Comparison of ENCODE assay signal across 7 cellular contexts in genomic region chr3:50652709-50653108, GRCh38. TPM values are rescaled to one million over a fixed set of nuclear protein-coding genes. Genes with fewer than 3 reads are reported as not detected.
DNase-seq lines count a peak whose midpoint lies in the region; ATAC-seq and TF ChIP-seq lines count a peak whose summit lies in the region.

No MANE protein-coding gene starts in this region.

- DNase-seq in GM23338 (ENCODE audit: low spot score) (peak; percentile 77), SK-N-SH (peak; percentile 45), kidney tubule cell (ENCODE audit: low spot score) (peak; percentile 59), NCI-H510A treated with DMSO at 0.1 percent for 48 hours (lab: John Stamatoyannopoulos, UW) (no peak)
- DNase-seq in activated naive CD8-positive, alpha-beta T cell treated with anti-CD3 and anti-CD28 coated beads, Interleukin-2, amount 50 U/mL, for 24 hours = peak; percentile 62
- peak; percentile 67 for DNase-seq in stimulated activated naive CD8-positive, alpha-beta T cell treated with anti-CD3 and anti-CD28 coated beads, Interleukin-15, Interleukin-2, amounts not matched to agents 100 U/mL and 50 U/mL, for 24 hours

- POLR2A ChIA-PET in SK-N-SH (lab: Yijun Ruan, JAX) = interaction anchor here (1.4 kb wide), 1 partner anchor 36 kb away, joined by 3 read pairs; no protein-coding TSS in a partner anchor

- H3K27ac ChIP-seq in GM23338 (ENCODE audit: low read depth) (peak overlapping the region; percentile 63; the same call in 1 of the 2 replicates), SK-N-SH (ENCODE audit: low read depth in 2 of 2, low read length in 1 of 2) (no peak overlapping the region)

- H3K9ac ChIP-seq in SK-N-SH = no peak overlapping the region

- H3K9me3 Mint-ChIP-seq in GM23338 = no peaks in the 10 kb centered on the region
- no peaks in the 10 kb centered on the region for H3K9me3 Mint-ChIP-seq in activated naive CD8-positive, alpha-beta T cell treated with anti-CD3 and anti-CD28 coated beads, Interleukin-2, amount 50 U/mL, for 24 hours

- TF ChIP-seq RAD21 in SK-N-SH (IDR thresholded peaks at IDR 0.05; ENCODE audit: low read length) = peak; percentile 58

- peaks cover 13% of the 10 kb centered on the region for H3K4me1 ChIP-seq in GM23338 (ENCODE audit: insufficient read depth)
- H3K4me1 ChIP-seq in SK-N-SH (ENCODE audit: control insufficient read depth in 1 of 2, insufficient read depth in 2 of 2, low read depth in 1 of 2, low read length in 1 of 2) = peaks cover 0 to 31% of the 10 kb centered on the region in 2 experiments; a peak in 1 of 4 replicates

- CTCF ChIA-PET in SK-N-SH (lab: Yijun Ruan, JAX) = interaction anchor here (0.6 to 13.2 kb wide), 18 partner anchors 9 to 719 kb away, joined by 3 to 171 read pairs (median 4); partner anchors contain the start of genes C3orf18, DOCK3, HEMK1 and MAPKAPK3

- peak; percentile 77 to 89 for TF ChIP-seq CTCF in GM23338 (conservative IDR thresholded peaks at IDR 0.05; ENCODE audit: low read depth in 2 of 2)
- TF ChIP-seq CTCF in SK-N-SH (IDR thresholded peaks at IDR 0.05) = peak; percentile 49

- 75% methylated on average over 2 of the region's 2 CpGs for WGBS in SK-N-SH (ENCODE audit: low lambda C conversion rate)

- TF ChIP-seq EP300 in SK-N-SH (IDR thresholded peaks at IDR 0.05; ENCODE audit: borderline replicate concordance in 1 of 2, low read depth in 1 of 2, low read length in 1 of 2) = no peak

- no peaks in the 10 kb centered on the region for H3K27me3 ChIP-seq in GM23338 (ENCODE audit: insufficient read depth)
- no peaks in the 10 kb centered on the region for H3K27me3 ChIP-seq in SK-N-SH (ENCODE audit: insufficient read depth)

- no peak overlapping the region for H3K4me3 ChIP-seq in GM23338
- no peak overlapping the region for H3K4me3 ChIP-seq in SK-N-SH (ENCODE audit: low read depth in 2 of 2, low read length in 1 of 2)

- peak; percentile 77 for ATAC-seq in GM23338
- ATAC-seq in activated naive CD8-positive, alpha-beta T cell treated with anti-CD3 and anti-CD28 coated beads, Interleukin-2, amount 50 U/mL, for 24 hours = peak; percentile 32
- peak; percentile 41 for ATAC-seq in stimulated activated naive CD8-positive, alpha-beta T cell treated with anti-CD3 and anti-CD28 coated beads, Interleukin-15, Interleukin-2, amounts not matched to agents 100 U/mL and 50 U/mL, for 24 hours
- ATAC-seq in HG02763 (IDR thresholded peaks at IDR 0.05; ENCODE audit: unreplicated experiment) = no peak

- H3K36me3 ChIP-seq in GM23338 (ENCODE audit: insufficient read depth) (no peaks in the 10 kb centered on the region), SK-N-SH (replicated peaks in 1 of 2; ENCODE audit: control insufficient read depth in 1 of 2, insufficient read depth in 2 of 2, low read length in 1 of 2) (no peaks in the 10 kb centered on the region)

- no peak overlapping the region for H3K4me3 Mint-ChIP-seq in GM23338
- no peak overlapping the region for H3K4me3 Mint-ChIP-seq in activated naive CD8-positive, alpha-beta T cell treated with anti-CD3 and anti-CD28 coated beads, Interleukin-2, amount 50 U/mL, for 24 hours

- no peak overlapping the region for H3K4me2 ChIP-seq in GM23338
- no peak overlapping the region for H3K4me2 ChIP-seq in SK-N-SH

- H3K4me1 Mint-ChIP-seq in GM23338 = peaks cover 29% of the 10 kb centered on the region
- peaks cover 27% of the 10 kb centered on the region for H3K4me1 Mint-ChIP-seq in activated naive CD8-positive, alpha-beta T cell treated with anti-CD3 and anti-CD28 coated beads, Interleukin-2, amount 50 U/mL, for 24 hours

- H2AFZ ChIP-seq in GM23338 (no peak overlapping the region), SK-N-SH (ENCODE audit: low read depth) (no peak overlapping the region)

- H3K27me3 Mint-ChIP-seq in GM23338 (ENCODE audit: insufficient read depth, low read depth, poor library complexity) = peaks cover 8% of the 10 kb centered on the region
- no peaks in the 10 kb centered on the region for H3K27me3 Mint-ChIP-seq in activated naive CD8-positive, alpha-beta T cell treated with anti-CD3 and anti-CD28 coated beads, Interleukin-2, amount 50 U/mL, for 24 hours

- H4K20me1 ChIP-seq in GM23338 (replicated peaks; ENCODE audit: insufficient read depth) (no peaks in the 10 kb centered on the region), SK-N-SH (ENCODE audit: insufficient read depth) (no peaks in the 10 kb centered on the region)

- H3F3A ChIP-seq in GM23338 (replicated peaks; ENCODE audit: low read depth) (0 out of 2 replicates have a peak, but pooled peaks cover 5% of the 10 kb centered on the region), SK-N-SH (replicated peaks; ENCODE audit: insufficient read depth) (no peaks in the 10 kb centered on the region)

- no peaks in the 10 kb centered on the region for H3K9me3 ChIP-seq in SK-N-SH

- no peak overlapping the region for H3K27ac Mint-ChIP-seq in GM23338
- peak overlapping the region; percentile 16 for H3K27ac Mint-ChIP-seq in activated naive CD8-positive, alpha-beta T cell treated with anti-CD3 and anti-CD28 coated beads, Interleukin-2, amount 50 U/mL, for 24 hours

- H3K79me2 ChIP-seq in GM23338 (replicated peaks; ENCODE audit: insufficient read depth) (no peaks in the 10 kb centered on the region), SK-N-SH (ENCODE audit: insufficient read depth) (no peaks in the 10 kb centered on the region)

- H3K36me3 Mint-ChIP-seq in GM23338 (ENCODE audit: low read depth) = no peaks in the 10 kb centered on the region; the same call in 2 of the 3 replicates
- H3K36me3 Mint-ChIP-seq in activated naive CD8-positive, alpha-beta T cell treated with anti-CD3 and anti-CD28 coated beads, Interleukin-2, amount 50 U/mL, for 24 hours (ENCODE audit: low read depth) = peaks cover 2% of the 10 kb centered on the region

- no peaks in the 10 kb centered on the region for H3K9me2 ChIP-seq in GM23338 (ENCODE audit: insufficient read depth)
- no peaks in the 10 kb centered on the region for H3K9me2 ChIP-seq in SK-N-SH

TF ChIP-seq in SK-N-SH, 30 proteins besides CTCF, POLR2A, EP300 and RAD21:
- TF ChIP-seq SMC3 (IDR thresholded peaks at IDR 0.05; ENCODE audit: low read depth, low read length) (peak; percentile 51), PBX3 (IDR thresholded peaks at IDR 0.05) (no peak)
TF ChIP-seq in SK-N-SH: peak in this region for 1.

RNA-seq across cellular contexts. Expression of gene DOCK3, which starts 22.0 kb away (rescaled TPM):
- 5.6 and 6.1 TPM in 2 replicates for total RNA-seq in GM23338 (2014; rRNA removed; shearing (Covaris generic))
- 2.2 and 2.4 TPM in 2 replicates for polyA plus RNA-seq in GM23338 (2016; fragmentation: Nextera tagmentation; extraction: Ambion mirVana)
- 0.05 TPM in 2 replicates for polyA plus RNA-seq in SK-N-SH (2012; rRNA removed)
- polyA plus RNA-seq in SK-N-SH (2012; cell fraction: cytosol; rRNA removed) = 0.04 and 0.05 TPM in 2 replicates
- 0.16 and 0.19 TPM in 2 replicates for polyA plus RNA-seq in SK-N-SH (2012; cell fraction: nucleus; rRNA removed)

RNA-seq across cellular contexts. Expression of gene MAPKAPK3, which starts 35.8 kb away (rescaled TPM):
- total RNA-seq in GM23338 (2014; rRNA removed; shearing (Covaris generic)) = 44.9 and 51.1 TPM in 2 replicates
- polyA plus RNA-seq in GM23338 (2016; fragmentation: Nextera tagmentation; extraction: Ambion mirVana) (16.5 and 17.2 TPM in 2 replicates), SK-N-SH (2012; rRNA removed) (29.4 and 35.6 TPM in 2 replicates)
- 18.9 and 25.5 TPM in 2 replicates for polyA plus RNA-seq in SK-N-SH (2012; cell fraction: cytosol; rRNA removed)
- 22.6 and 25.7 TPM in 2 replicates for polyA plus RNA-seq in SK-N-SH (2012; cell fraction: nucleus; rRNA removed)

RNA-seq across cellular contexts. Expression of gene CISH, which starts 41.1 kb away (rescaled TPM):
- 2.7 and 3.6 TPM in 2 replicates for total RNA-seq in GM23338 (2014; rRNA removed; shearing (Covaris generic))
- polyA plus RNA-seq in GM23338 (2016; fragmentation: Nextera tagmentation; extraction: Ambion mirVana) = 2.1 and 2.2 TPM in 2 replicates
- 2.0 and 2.6 TPM in 2 replicates for polyA plus RNA-seq in SK-N-SH (2012; rRNA removed)
- 1.2 and 1.8 TPM in 2 replicates for polyA plus RNA-seq in SK-N-SH (2012; cell fraction: cytosol; rRNA removed)
- polyA plus RNA-seq in SK-N-SH (2012; cell fraction: nucleus; rRNA removed) = 3.7 TPM in 2 replicates
